In the genomic region with DNA sequence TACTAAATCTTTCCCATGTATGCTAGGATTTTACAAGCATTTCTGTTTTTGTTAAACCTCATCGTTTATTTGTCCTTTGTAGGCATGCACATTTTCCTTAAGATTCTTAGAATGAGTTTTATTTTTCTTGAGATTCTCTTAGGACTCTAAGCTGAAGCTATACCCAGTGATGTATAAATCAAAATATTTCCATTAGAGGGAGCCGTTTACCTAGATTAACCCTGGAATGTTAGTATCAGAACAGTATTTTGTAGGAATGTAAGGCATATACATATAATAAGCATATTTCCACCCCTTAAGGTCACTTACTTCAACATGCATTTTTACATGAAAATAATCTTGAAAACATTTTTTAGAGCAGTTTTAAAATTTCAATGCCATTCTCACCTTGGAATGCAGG, we compare ENCODE assay signal across 8 cellular contexts. TPM values are rescaled to one million over a fixed set of nuclear protein-coding genes. Genes with fewer than 3 reads are reported as not detected.
DNase-seq lines count a peak whose midpoint lies in the region; ATAC-seq and TF ChIP-seq lines count a peak whose summit lies in the region.

No MANE protein-coding gene starts in this region.

- TF ChIP-seq POLR2A in adrenal gland (IDR thresholded peaks at IDR 0.05): no peak

- H3K27ac ChIP-seq in adrenal gland (no peak overlapping the region), liver (ENCODE audit: low read depth in 1 of 2, low read length in 2 of 2) (no peak overlapping the region)

- no peak overlapping the region for H3K9ac ChIP-seq in liver (ENCODE audit: low read depth in 1 of 2, low read length in 2 of 2)

- H3K27me3 ChIP-seq in adrenal gland (no peaks in the 10 kb centered on the region), liver (ENCODE audit: control insufficient read depth in 4 of 4, insufficient read depth in 4 of 4, low read length in 3 of 4) (no peaks in the 10 kb centered on the region)

- intact Hi-C loops in adrenal gland (cut with DNase I): no loop called here

- WGBS in adrenal gland, 4 donors: 12 to 21% (median 14%) methylated on average over 2 of the region's 2 CpGs
- 18% methylated on average over 2 of the region's 2 CpGs for WGBS in liver

- no peak for ATAC-seq in HG03135 (IDR thresholded peaks at IDR 0.05; ENCODE audit: unreplicated experiment)

- TF ChIP-seq CTCF in LNCAP (IDR thresholded peaks at IDR 0.05) (peak; percentile 48; the same call in 1 of the 2 replicates), adrenal gland (IDR thresholded peaks at IDR 0.05) (peak in 4 of 6 experiments; percentile 12 to 28 (median 22)), liver (IDR thresholded peaks at IDR 0.05; ENCODE audit: low read depth, low read length, missing input control) (no peak), GM10266 (IDR thresholded peaks at IDR 0.05; ENCODE audit: control insufficient read depth, insufficient read depth, low read depth, missing control alignments) (no peak)

- H3K4me3 ChIP-seq in adrenal gland (no peak overlapping the region), liver (ENCODE audit: low read depth in 1 of 3, low read length in 3 of 3) (no peak overlapping the region)

- H3K4me1 ChIP-seq in adrenal gland (replicated peaks in 1 of 2) (no peaks in the 10 kb centered on the region), liver (ENCODE audit: control insufficient read depth in 4 of 4, insufficient read depth in 4 of 4, low read length in 3 of 4) (peaks cover 0 to 3% (median 0%) of the 10 kb centered on the region in 4 donors)

- H3K9me3 ChIP-seq in adrenal gland (replicated peaks in 1 of 3): no peaks in the 10 kb centered on the region
- no peaks in the 10 kb centered on the region for H3K9me3 ChIP-seq in liver (ENCODE audit: control insufficient read depth in 4 of 4, low read length in 3 of 4)

- peak; percentile 69 to 76 for TF ChIP-seq RAD21 in liver (IDR thresholded peaks at IDR 0.05)

- peak; percentile 37 for DNase-seq in DMS53 treated with DMSO at 0.1 percent for 48 hours (lab: John Stamatoyannopoulos, UW; ENCODE audit: unreplicated experiment)
- DNase-seq in adrenal gland: no peak
- DNase-seq in globus pallidus (ENCODE audit: low spot score): no peak
- no peak for DNase-seq in GM10266 (ENCODE audit: extremely low spot score)
- DNase-seq in NCI-H2081 (lab: John Stamatoyannopoulos, UW): no peak

- H3K36me3 ChIP-seq in adrenal gland (replicated peaks in 1 of 2) (no peaks in the 10 kb centered on the region), liver (ENCODE audit: control insufficient read depth in 4 of 4, insufficient read depth in 3 of 4, low read depth in 1 of 4, low read length in 3 of 4) (no peaks in the 10 kb centered on the region)

TF ChIP-seq in liver, 16 proteins besides CTCF, POLR2A, EP300 and RAD21:
- TF ChIP-seq, protein P1, sequence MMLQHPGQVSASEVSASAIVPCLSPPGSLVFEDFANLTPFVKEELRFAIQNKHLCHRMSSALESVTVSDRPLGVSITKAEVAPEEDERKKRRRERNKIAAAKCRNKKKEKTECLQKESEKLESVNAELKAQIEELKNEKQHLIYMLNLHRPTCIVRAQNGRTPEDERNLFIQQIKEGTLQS (IDR thresholded peaks at IDR 0.05): no peak
- TF ChIP-seq, protein P2, sequence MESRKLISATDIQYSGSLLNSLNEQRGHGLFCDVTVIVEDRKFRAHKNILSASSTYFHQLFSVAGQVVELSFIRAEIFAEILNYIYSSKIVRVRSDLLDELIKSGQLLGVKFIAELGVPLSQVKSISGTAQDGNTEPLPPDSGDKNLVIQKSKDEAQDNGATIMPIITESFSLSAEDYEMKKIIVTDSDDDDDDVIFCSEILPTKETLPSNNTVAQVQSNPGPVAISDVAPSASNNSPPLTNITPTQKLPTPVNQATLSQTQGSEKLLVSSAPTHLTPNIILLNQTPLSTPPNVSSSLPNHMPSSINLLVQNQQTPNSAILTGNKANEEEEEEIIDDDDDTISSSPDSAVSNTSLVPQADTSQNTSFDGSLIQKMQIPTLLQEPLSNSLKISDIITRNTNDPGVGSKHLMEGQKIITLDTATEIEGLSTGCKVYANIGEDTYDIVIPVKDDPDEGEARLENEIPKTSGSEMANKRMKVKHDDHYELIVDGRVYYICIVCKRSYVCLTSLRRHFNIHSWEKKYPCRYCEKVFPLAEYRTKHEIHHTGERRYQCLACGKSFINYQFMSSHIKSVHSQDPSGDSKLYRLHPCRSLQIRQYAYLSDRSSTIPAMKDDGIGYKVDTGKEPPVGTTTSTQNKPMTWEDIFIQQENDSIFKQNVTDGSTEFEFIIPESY (IDR thresholded peaks at IDR 0.05): no peak
- TF ChIP-seq FOXA2 (IDR thresholded peaks at IDR 0.05) (no peak), FOXA1 (IDR thresholded peaks at IDR 0.05) (no peak), TAF1 (conservative IDR thresholded peaks at IDR 0.05) (no peak), HNF4A (conservative IDR thresholded peaks at IDR 0.05) (no peak), JUND (IDR thresholded peaks at IDR 0.05) (no peak), NR2F2 (IDR thresholded peaks at IDR 0.05) (no peak)
- TF ChIP-seq, protein P3, sequence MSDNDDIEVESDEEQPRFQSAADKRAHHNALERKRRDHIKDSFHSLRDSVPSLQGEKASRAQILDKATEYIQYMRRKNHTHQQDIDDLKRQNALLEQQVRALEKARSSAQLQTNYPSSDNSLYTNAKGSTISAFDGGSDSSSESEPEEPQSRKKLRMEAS (IDR thresholded peaks at IDR 0.05): no peak

RNA-seq across cellular contexts. Expression of a gene that starts 35.2 kb away (rescaled TPM):
- total RNA-seq in adrenal gland (10 to 100 TPM; 17.2 to 32.7 (median 24.7) TPM), liver (10 to 100 TPM; 12.0 to 37.5 TPM)
- polyA plus RNA-seq in adrenal gland (10 to 100 TPM in 1 of 3 donors, 1 to 10 TPM in 2; 5.1 to 10.7 (median 9.5) TPM), liver (1 to 10 TPM; 5.3 to 6.7 TPM)

Comparison
In these comparisons a context has a peak if more than half of its experiments do, and no peak if none do; other contexts are left out.
1. CTCF ChIP-seq: peak in LNCAP (single experiment) and adrenal gland (4 of 6); none in liver (single experiment) and GM10266 (single experiment).